In the genomic region with DNA sequence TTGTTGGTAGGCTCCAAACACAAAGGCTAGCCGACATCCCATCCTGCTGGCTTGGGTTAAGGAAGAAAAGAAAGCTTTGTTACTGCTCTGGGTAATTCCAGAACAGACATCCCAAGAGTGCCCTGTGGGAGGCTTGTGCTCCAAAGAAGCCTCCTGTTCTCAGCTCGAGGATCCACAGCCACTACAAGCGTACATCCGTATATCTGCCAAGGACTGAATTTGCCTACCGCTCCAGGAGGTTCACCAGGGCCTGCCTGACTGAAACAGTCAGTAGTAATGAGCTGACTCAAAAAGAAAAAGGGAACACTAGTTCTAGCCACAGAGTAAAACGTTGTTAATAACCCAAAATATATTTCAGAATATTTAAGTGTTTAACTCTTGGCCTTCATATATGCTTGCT, we compare ENCODE assay signal across 13 cellular contexts. TPM values are rescaled to one million over a fixed set of nuclear protein-coding genes. Genes with fewer than 3 reads are reported as not detected.
DNase-seq lines count a peak whose midpoint lies in the region; ATAC-seq and TF ChIP-seq lines count a peak whose summit lies in the region.
"Had no signal": no experiment of that assay in that cellular context is flagged by ENCODE, and none has a peak within 500 bp of the region (broad histone marks: within the 10 kb centered on the region; RNA-seq: fewer than 3 reads in every experiment).

No MANE protein-coding gene starts in this region.

- no peak overlapping the region for H3K4me3 Mint-ChIP-seq in endothelial cell (ENCODE audit: unreplicated experiment)
- H3K4me3 Mint-ChIP-seq: activated naive CD8-positive, alpha-beta T cell treated with anti-CD3 and anti-CD28 coated beads, Interleukin-2, amount 50 U/mL, for 24 hours had no signal

- H3K27ac Mint-ChIP-seq in endothelial cell (ENCODE audit: unreplicated experiment) = no peak overlapping the region
- H3K27ac Mint-ChIP-seq: activated naive CD8-positive, alpha-beta T cell treated with anti-CD3 and anti-CD28 coated beads, Interleukin-2, amount 50 U/mL, for 24 hours had no signal

- H3K27ac ChIP-seq in ectodermal cell (ENCODE audit: insufficient read depth, low read depth, low read length, poor library complexity, severe bottlenecking) (peak overlapping the region; percentile 50), psoas muscle (no peak overlapping the region)
- H3K27ac ChIP-seq: ovary, upper lobe of left lung had no signal

- peaks cover 8% of the 10 kb centered on the region for H3K4me1 Mint-ChIP-seq in endothelial cell (ENCODE audit: unreplicated experiment)

- no peaks in the 10 kb centered on the region for H3K27me3 Mint-ChIP-seq in endothelial cell (ENCODE audit: unreplicated experiment)
- H3K27me3 Mint-ChIP-seq: activated naive CD8-positive, alpha-beta T cell treated with anti-CD3 and anti-CD28 coated beads, Interleukin-2, amount 50 U/mL, for 24 hours had no signal

- H3K4me1 ChIP-seq in ectodermal cell (ENCODE audit: control insufficient read depth, insufficient read depth, low read length) (peaks cover 3% of the 10 kb centered on the region), psoas muscle (peaks cover 15% of the 10 kb centered on the region)

- no peaks in the 10 kb centered on the region for H3K36me3 Mint-ChIP-seq in endothelial cell (ENCODE audit: low read depth, unreplicated experiment)

- no peak for TF ChIP-seq CTCF in psoas muscle (IDR thresholded peaks at IDR 0.05)
- no peak for TF ChIP-seq CTCF in endothelial cell (IDR thresholded peaks at IDR 0.05; ENCODE audit: unreplicated experiment)

- ATAC-seq in GM21390 (IDR thresholded peaks at IDR 0.05; ENCODE audit: unreplicated experiment) = peak; percentile 86
- peak; percentile 68 for ATAC-seq in HG03095 (IDR thresholded peaks at IDR 0.05; ENCODE audit: unreplicated experiment)
- ATAC-seq in psoas muscle = no peak
- ATAC-seq in HG03457 (IDR thresholded peaks at IDR 0.05; ENCODE audit: unreplicated experiment) = no peak
- ATAC-seq: activated naive CD8-positive, alpha-beta T cell treated with anti-CD3 and anti-CD28 coated beads, Interleukin-2, amount 50 U/mL, for 24 hours had no signal

- H3K27me3 ChIP-seq in ectodermal cell (ENCODE audit: control insufficient read depth, insufficient read depth, low read length, poor library complexity, severe bottlenecking) (no peaks in the 10 kb centered on the region), psoas muscle (ENCODE audit: insufficient read depth in 3 of 3, low read length in 2 of 3) (no peaks in the 10 kb centered on the region)
- H3K27me3 ChIP-seq: ovary, upper lobe of left lung had no signal

- intact Hi-C loops in psoas muscle (cut with DNase I) = no loop called here

- H3K36me3 ChIP-seq in ectodermal cell (ENCODE audit: control insufficient read depth, insufficient read depth, low read length) = no peaks in the 10 kb centered on the region
- H3K36me3 ChIP-seq in psoas muscle (ENCODE audit: insufficient read depth in 1 of 2, low read depth in 1 of 2) = no peaks in the 10 kb centered on the region
- H3K36me3 ChIP-seq: ovary, upper lobe of left lung had no signal

- H3K4me3 ChIP-seq in ectodermal cell (ENCODE audit: insufficient read depth, low read depth, low read length) (no peak overlapping the region), psoas muscle (no peak overlapping the region)
- H3K4me3 ChIP-seq: ovary, upper lobe of left lung had no signal

- H3K9me3 ChIP-seq in ectodermal cell (ENCODE audit: control insufficient read depth, low read length) (no peaks in the 10 kb centered on the region), psoas muscle (no peaks in the 10 kb centered on the region)
- H3K9me3 ChIP-seq: ovary, upper lobe of left lung had no signal

- WGBS in ectodermal cell, 2 experiments = 38 to 40% methylated on average over 5 to 6 of the region's 6 CpGs
- WGBS in psoas muscle, 3 donors = 77 to 88% (median 80%) methylated on average over 6 of the region's 6 CpGs

- DNase-seq in ELF-1 (ENCODE audit: low read depth, low spot score) (peak; percentile 37), NCI-H146 treated with DMSO at 0.1 percent for 48 hours (lab: John Stamatoyannopoulos, UW; ENCODE audit: unreplicated experiment) (no peak), psoas muscle (no peak), endothelial cell (ENCODE audit: low spot score) (no peak)
- DNase-seq: activated naive CD8-positive, alpha-beta T cell treated with anti-CD3 and anti-CD28 coated beads, Interleukin-2, amount 50 U/mL, for 24 hours; NCI-H1436 treated with DMSO at 0.1 percent for 48 hours; NCI-H524 treated with DMSO at 0.1 percent for 48 hours; ovary; upper lobe of left lung had no signal

- no peaks in the 10 kb centered on the region for H3K9me3 Mint-ChIP-seq in endothelial cell (ENCODE audit: unreplicated experiment)
- H3K9me3 Mint-ChIP-seq: activated naive CD8-positive, alpha-beta T cell treated with anti-CD3 and anti-CD28 coated beads, Interleukin-2, amount 50 U/mL, for 24 hours had no signal

RNA-seq across cellular contexts. Expression of gene MUTYH, which starts 24.8 kb away (rescaled TPM):
- polyA plus RNA-seq in ectodermal cell (2013, experiment 1 of 4) = 58.6 TPM
- 48.3 TPM for polyA plus RNA-seq in ectodermal cell (2013, experiment 2 of 4)
- 51.6 TPM for polyA plus RNA-seq in ectodermal cell (2013, experiment 3 of 4)
- polyA plus RNA-seq in ectodermal cell (2013, experiment 4 of 4) = 52.8 TPM
- total RNA-seq in psoas muscle = 10 to 100 TPM in 1 of 4 donors, 1 to 10 TPM in 3; 7.7 to 16.6 (median 8.3) TPM
- 10 to 100 TPM in 1 of 3 donors, 1 to 10 TPM in 2; 8.2 to 13.2 (median 9.0) TPM for polyA plus RNA-seq in psoas muscle
- total RNA-seq in endothelial cell (ENCODE audit: unreplicated experiment) = 31.5 TPM

RNA-seq across cellular contexts. Expression of gene TOE1, which starts 25.1 kb away (rescaled TPM):
- 10.2 TPM for polyA plus RNA-seq in ectodermal cell (2013, experiment 1 of 4)
- polyA plus RNA-seq in ectodermal cell (2013, experiment 2 of 4) = 17.8 TPM
- polyA plus RNA-seq in ectodermal cell (2013, experiment 3 of 4) = 10.9 TPM
- 12.0 TPM for polyA plus RNA-seq in ectodermal cell (2013, experiment 4 of 4)
- total RNA-seq in psoas muscle = 1 to 10 TPM; 3.1 to 5.9 (median 3.9) TPM
- 1 to 10 TPM; 2.7 to 6.7 (median 4.6) TPM for polyA plus RNA-seq in psoas muscle
- 9.7 TPM for total RNA-seq in endothelial cell (ENCODE audit: unreplicated experiment)

RNA-seq across cellular contexts. Expression of gene HPDL, which starts 38.4 kb away (rescaled TPM):
- 3.0 TPM for polyA plus RNA-seq in ectodermal cell (2013, experiment 1 of 4)
- 2.3 TPM for polyA plus RNA-seq in ectodermal cell (2013, experiment 2 of 4)
- polyA plus RNA-seq in ectodermal cell (2013, experiment 3 of 4) = 1.3 TPM
- polyA plus RNA-seq in ectodermal cell (2013, experiment 4 of 4) = 1.4 TPM
- total RNA-seq in psoas muscle = 1 to 10 TPM in 2 of 4 donors, under 1 TPM in 2; 0.84 to 2.6 (median 1.2) TPM
- polyA plus RNA-seq in psoas muscle = 1 to 10 TPM in 2 of 3 donors, under 1 TPM in 1; 0.73 to 4.9 (median 3.7) TPM
- total RNA-seq in endothelial cell (ENCODE audit: unreplicated experiment) = 2.5 TPM

Comparison
In these comparisons a context has a peak if more than half of its experiments do, and no peak if none do; other contexts are left out.
1. ATAC-seq: peak in GM21390 (single experiment) and HG03095 (single experiment); none in psoas muscle (0 of 4) and HG03457 (single experiment).